1 cellular context compared by ENCODE assay signal in genomic region chr10:6398419-6398818, GRCh38.
TF ChIP-seq lines count a peak whose summit lies in the region.

No MANE protein-coding gene starts in this region.

TF ChIP-seq in IMR-90, 13 proteins besides CTCF, POLR2A, EP300 and RAD21 (continued from another document):
- TF ChIP-seq ELK1 (IDR thresholded peaks at IDR 0.05; ENCODE audit: borderline replicate concordance, low read depth, low read length), result no peak
- no peak for TF ChIP-seq SMC3 (IDR thresholded peaks at IDR 0.05; ENCODE audit: low read depth, low read length)
- TF ChIP-seq RCOR1 (IDR thresholded peaks at IDR 0.05; ENCODE audit: insufficient replicate concordance, low read length), result no peak
- TF ChIP-seq FOS (IDR thresholded peaks at IDR 0.05; ENCODE audit: low read depth, low read length), result no peak
- no peak for TF ChIP-seq BHLHE40 (IDR thresholded peaks at IDR 0.05; ENCODE audit: low read depth, low read length)
- TF ChIP-seq CHD1 (IDR thresholded peaks at IDR 0.05; ENCODE audit: low read depth, low read length), result no peak
